ENCODE assay signal across 8 cellular contexts in the genomic region with DNA sequence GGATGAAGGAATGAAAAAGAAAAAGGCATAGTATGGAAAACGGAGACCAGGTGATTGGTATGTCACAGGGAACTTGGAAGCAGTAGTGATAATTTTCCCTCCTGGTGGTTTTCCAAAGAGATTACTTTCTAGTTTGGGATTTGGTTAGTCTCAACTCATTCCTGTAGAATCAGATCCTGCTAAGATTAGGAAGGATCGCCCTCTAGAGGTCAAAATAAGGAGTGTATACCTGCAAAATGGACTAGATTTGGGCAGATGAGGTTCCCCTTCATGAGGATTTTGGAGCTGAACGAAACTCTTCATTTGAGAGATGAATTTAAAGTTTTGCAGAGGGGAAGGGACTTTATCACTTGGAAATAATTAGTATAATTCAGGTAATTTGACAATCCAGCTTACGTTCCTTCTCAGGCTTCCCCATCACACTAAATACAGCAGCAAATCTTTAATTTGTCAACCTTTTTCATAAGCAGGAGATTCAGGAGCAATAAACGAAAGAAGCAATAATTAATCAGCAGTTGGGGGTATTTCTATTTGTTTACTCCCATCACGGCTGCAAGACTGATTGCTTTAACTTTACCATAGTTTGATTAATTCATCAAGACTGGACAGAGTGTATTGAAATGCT.
DNase-seq lines count a peak whose midpoint lies in the region; ATAC-seq and TF ChIP-seq lines count a peak whose summit lies in the region.

No MANE protein-coding gene starts in this region.

- no peak overlapping the region for H3K27ac Mint-ChIP-seq in naive B cell

- peak; percentile 67 for ATAC-seq in GM19455 (IDR thresholded peaks at IDR 0.05; ENCODE audit: unreplicated experiment)
- peak; percentile 53 to 65 for ATAC-seq in naive B cell (ENCODE audit: low read depth in 2 of 2)
- ATAC-seq in aorta (ENCODE audit: low FRiP score): no peak

- H3K4me1 Mint-ChIP-seq in naive B cell: peaks cover 2 to 12% (median 5%) of the 10 kb centered on the region in 3 donors

- H3K27ac ChIP-seq in aorta (ENCODE audit: low read depth in 1 of 2, low read length in 2 of 2): no peak overlapping the region

- H3K27me3 ChIP-seq in aorta (ENCODE audit: control insufficient read depth in 1 of 2, insufficient read depth in 2 of 2, low read length in 1 of 2): no peaks in the 10 kb centered on the region

- TF ChIP-seq CTCF in LNCAP (IDR thresholded peaks at IDR 0.05) (peak; percentile 63), epithelial cell of proximal tubule (conservative IDR thresholded peaks at IDR 0.05; ENCODE audit: low read depth, low read length) (peak; percentile 85)

- no peaks in the 10 kb centered on the region for H3K9me3 ChIP-seq in aorta (ENCODE audit: control insufficient read depth, low read length)

- peaks cover 0 to 4% (median 0%) of the 10 kb centered on the region in 3 donors for H3K27me3 Mint-ChIP-seq in naive B cell

- H3K36me3 ChIP-seq in aorta (ENCODE audit: control insufficient read depth in 1 of 2, insufficient read depth in 2 of 2, low read length in 1 of 2): no peaks in the 10 kb centered on the region

- H3K4me3 ChIP-seq in epithelial cell of proximal tubule (ENCODE audit: low read depth, low read length): no peak overlapping the region
- no peak overlapping the region for H3K4me3 ChIP-seq in aorta (ENCODE audit: low read length in 2 of 2)

- no peaks in the 10 kb centered on the region for H3K4me1 ChIP-seq in aorta (ENCODE audit: control insufficient read depth in 1 of 2, insufficient read depth in 2 of 2, low read length in 2 of 2)

- no peaks in the 10 kb centered on the region for H3K36me3 Mint-ChIP-seq in naive B cell

- 14 to 16% methylated on average over 6 of the region's 6 CpGs for WGBS in aorta, 2 donors

- in situ Hi-C loops in SK-MEL-5 (cut with HindIII; ENCODE audit: low pct_unique_long_range_greater_than_20kb, low sequenced_read_pairs): no loop called here

- DNase-seq in DMS 273 (lab: John Stamatoyannopoulos, UW; ENCODE audit: unreplicated experiment) (peak; percentile 81), SK-MEL-5 (ENCODE audit: low read depth, low spot score) (peak; percentile 76), epithelial cell of proximal tubule (ENCODE audit: low read depth) (no peak), naive B cell (peak; percentile 42), aorta (no peak), mucosa of gallbladder (ENCODE audit: low spot score) (no peak)

- intact Hi-C loops in aorta (cut with DNase I): loop anchor here (1.0 to 2.0 kb wide), 2 partner anchors 294 kb away; no protein-coding TSS in a partner anchor

- peaks cover 0 to 4% (median 0%) of the 10 kb centered on the region in 7 donors for H3K9me3 Mint-ChIP-seq in naive B cell

- no peak overlapping the region for H3K4me3 Mint-ChIP-seq in naive B cell

Comparison
In these comparisons a context has a peak if more than half of its experiments do, and no peak if none do; other contexts are left out.
1. DNase-seq: peak in DMS 273 (single experiment), SK-MEL-5 (single experiment) and naive B cell (single experiment); none in epithelial cell of proximal tubule (single experiment), aorta (0 of 2) and mucosa of gallbladder (single experiment).